ENCODE assay signal across 8 cellular contexts in the genomic region with DNA sequence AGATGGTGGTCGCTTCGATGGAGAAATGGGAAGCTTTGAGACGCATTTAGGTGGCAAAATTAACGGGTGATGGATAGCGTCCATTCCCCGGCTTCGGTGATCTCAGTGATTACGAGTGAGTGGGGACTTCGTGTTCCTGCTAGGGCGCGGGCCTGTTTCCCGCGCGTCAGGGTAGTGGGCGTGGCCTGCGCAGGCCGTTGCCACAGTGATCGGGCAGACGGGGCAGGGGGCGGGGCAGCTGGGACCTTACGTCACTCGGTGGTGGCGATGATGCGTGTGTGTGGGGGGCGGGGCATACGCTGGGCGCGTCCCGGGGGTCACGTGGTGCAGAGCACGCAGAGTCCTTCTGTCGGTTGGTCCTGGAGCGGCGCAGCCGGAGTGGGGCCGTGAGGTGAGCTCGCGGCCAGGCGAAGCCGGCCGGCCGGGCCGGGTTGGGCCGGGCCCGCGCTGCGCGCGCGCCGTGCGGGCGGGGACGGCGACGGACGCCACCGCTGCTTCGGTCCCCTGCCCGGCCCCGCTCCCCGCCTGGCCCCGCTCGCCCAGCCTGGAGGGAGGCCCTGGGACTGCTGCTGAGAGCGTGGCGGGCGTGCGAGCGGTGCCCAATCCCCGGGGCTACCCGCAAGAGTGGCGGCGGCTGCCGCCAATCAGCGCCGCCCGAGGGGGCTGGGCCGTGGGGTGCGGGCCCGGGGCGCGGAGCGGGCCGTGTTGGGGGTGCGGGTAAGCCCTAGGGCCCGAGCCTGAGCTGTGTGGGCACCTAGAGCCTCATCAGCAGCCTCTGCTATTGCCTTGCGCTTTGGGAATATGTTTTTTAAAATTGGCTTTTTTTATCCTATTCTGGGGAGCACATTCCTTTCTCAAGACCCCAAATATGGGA. TPM values are rescaled to one million over a fixed set of nuclear protein-coding genes. Genes with fewer than 3 reads are reported as not detected.
A peak's percentile ranks its signal among the peaks of the same experiment; 100 is the strongest.
DNase-seq lines count a peak whose midpoint lies in the region; ATAC-seq, FAIRE-seq and TF ChIP-seq lines count a peak whose summit lies in the region.

A gene (plus strand): TSS at position 327 of the 874 bp plus-strand sequence. CDS start 29,508 bp downstream, outside the sequence.

- no peak within 1 kb of the TSS for H3K4ac ChIP-seq in H1 (replicated peaks; ENCODE audit: insufficient read length, low read depth, low read length)
- no peak within 1 kb of the TSS for H3K4ac ChIP-seq in mesendoderm (ENCODE audit: low read depth, low read length)

- H3K27ac ChIP-seq in HUES48 (ENCODE audit: low read depth, low read length) (peak within 1 kb of the TSS; percentile 71), H1 (ENCODE audit: low read depth, low read length) (peak within 1 kb of the TSS; percentile 78; the same call in 1 of the 2 replicates), mesendoderm (ENCODE audit: low read depth, low read length) (peak within 1 kb of the TSS; percentile 39)

- peaks cover 29% of the 10 kb centered on the region for H3K4me1 ChIP-seq in HUES48 (ENCODE audit: control insufficient read depth, insufficient read depth, low read length)
- peaks cover 6% of the 10 kb centered on the region for H3K4me1 ChIP-seq in NT2/D1 (ENCODE audit: insufficient read depth, insufficient read length)
- H3K4me1 ChIP-seq in H1 (replicated peaks in 1 of 4; ENCODE audit: control insufficient read depth in 3 of 4, insufficient read depth in 4 of 4, low read length in 3 of 4) = peaks cover 7 to 16% (median 12%) of the 10 kb centered on the region in 4 experiments
- peaks cover 5% of the 10 kb centered on the region for H3K4me1 ChIP-seq in mesendoderm (ENCODE audit: control insufficient read depth, low read depth, low read length)

- H3K56ac ChIP-seq in H1 (replicated peaks; ENCODE audit: insufficient read length, low read depth, low read length) = peak within 1 kb of the TSS; percentile 33
- H3K56ac ChIP-seq in mesendoderm (ENCODE audit: low read length) = peak within 1 kb of the TSS; percentile 87

- no peak for FAIRE-seq in H1 (lab: Jason Lieb, UNC)

- H3K27ac Mint-ChIP-seq in activated CD8-positive, alpha-beta memory T cell treated with anti-CD3 and anti-CD28 coated beads, Interleukin-2, amount 10 ng/mL, durations not matched to agents 7 days and 5 days = peak within 1 kb of the TSS; percentile 92

- peaks cover 2 to 6% of the 10 kb centered on the region in 2 experiments for H4K20me1 ChIP-seq in H1 (replicated peaks in 1 of 2; ENCODE audit: control insufficient read depth in 1 of 2, insufficient read depth in 2 of 2, low read length in 2 of 2)

- CTCF ChIA-PET in activated CD8-positive, alpha-beta memory T cell treated with anti-CD3 and anti-CD28 coated beads, Interleukin-2, amount 10 ng/mL, durations not matched to agents 7 days and 5 days (lab: Charles Lee) = interaction anchor here (1.2 to 7.5 kb wide), 6 partner anchors 30 to 281 kb away, joined by 4 to 104 read pairs (median 4); a partner anchor contains a TSS
- CTCF ChIA-PET in H1 (lab: Charles Lee; ENCODE audit: partially characterized antibody) = interaction anchor here (0.5 to 1.4 kb wide), 3 partner anchors 24 to 183 kb away, joined by 3 to 4 read pairs (median 3); no protein-coding TSS in a partner anchor

- H3K79me2 ChIP-seq in H1 (ENCODE audit: control insufficient read depth in 1 of 2, insufficient read depth in 2 of 2, low read length in 2 of 2) = peaks cover 12 to 44% of the 10 kb centered on the region in 2 experiments; a peak in 3 of 4 replicates
- H3K79me2 ChIP-seq in mesendoderm (ENCODE audit: control insufficient read depth, insufficient read depth, low read length) = peaks cover 34% of the 10 kb centered on the region

- 0 out of 2 replicates have a peak within 1 kb of the TSS, but pooled peaks have one; percentile 90 for H2BK20ac ChIP-seq in H1 (ENCODE audit: low read length)

- H3K14ac ChIP-seq in H1 (ENCODE audit: insufficient read length) = no peak within 1 kb of the TSS

- peak within 1 kb of the TSS; percentile 84 for H2AFZ ChIP-seq in H1 (ENCODE audit: low read length)

- peak within 1 kb of the TSS; percentile 81; the same call in 1 of the 2 replicates for H2BK15ac ChIP-seq in H1 (ENCODE audit: low read length)
- H2BK15ac ChIP-seq in mesendoderm (replicated peaks; ENCODE audit: low read depth) = no peak within 1 kb of the TSS

- H3K79me1 ChIP-seq in H1 (ENCODE audit: low read depth, low read length) (peaks cover 6% of the 10 kb centered on the region), mesendoderm (ENCODE audit: low read length) (peaks cover 15% of the 10 kb centered on the region)

- peaks cover 9% of the 10 kb centered on the region for H3K36me3 ChIP-seq in HUES48 (ENCODE audit: control insufficient read depth, insufficient read depth, low read length)
- H3K36me3 ChIP-seq in NT2/D1 (ENCODE audit: insufficient read depth, insufficient read length, low read length) = peaks cover 28% of the 10 kb centered on the region
- H3K36me3 ChIP-seq in H1 (ENCODE audit: control insufficient read depth in 2 of 4, insufficient read depth in 4 of 4, low read length in 3 of 4) = peaks cover 0 to 5% (median 2%) of the 10 kb centered on the region in 4 experiments; a peak in 1 of 8 replicates
- no peaks in the 10 kb centered on the region for H3K36me3 ChIP-seq in mesendoderm (ENCODE audit: control insufficient read depth, insufficient read depth, low read length)

- peaks cover 4% of the 10 kb centered on the region; the same call in 1 of the 2 replicates for H3K23me2 ChIP-seq in H1 (ENCODE audit: low read depth, low read length)

- H2BK5ac ChIP-seq in H1 (ENCODE audit: low read depth, low read length) (peak within 1 kb of the TSS; percentile 24; the same call in 1 of the 2 replicates), mesendoderm (ENCODE audit: low read length) (no peak within 1 kb of the TSS)

- no peaks in the 10 kb centered on the region for H3K9me3 Mint-ChIP-seq in activated CD8-positive, alpha-beta memory T cell treated with anti-CD3 and anti-CD28 coated beads, Interleukin-2, amount 10 ng/mL, durations not matched to agents 7 days and 5 days (ENCODE audit: low read depth)

- peak within 1 kb of the TSS; percentile 85 for H3K4me3 Mint-ChIP-seq in activated CD8-positive, alpha-beta memory T cell treated with anti-CD3 and anti-CD28 coated beads, Interleukin-2, amount 10 ng/mL, durations not matched to agents 7 days and 5 days

- H2AK5ac ChIP-seq in H1 (ENCODE audit: low read depth, low read length) (no peak within 1 kb of the TSS; the same call in 1 of the 2 replicates), mesendoderm (ENCODE audit: low read length) (no peak within 1 kb of the TSS)

- H3K18ac ChIP-seq in H1 (ENCODE audit: extremely low read depth, low read length) = peak within 1 kb of the TSS; percentile 76
- H3K18ac ChIP-seq in mesendoderm (ENCODE audit: low read length) = peak within 1 kb of the TSS; percentile 83

- peak; percentile 77 for ATAC-seq in GM21390 (IDR thresholded peaks at IDR 0.05; ENCODE audit: unreplicated experiment)
- ATAC-seq in activated CD8-positive, alpha-beta memory T cell treated with anti-CD3 and anti-CD28 coated beads, Interleukin-2, amount 10 ng/mL, durations not matched to agents 7 days and 5 days = peak; percentile 93

- no peak for TF ChIP-seq CTCF in H1 (IDR thresholded peaks at IDR 0.05; ENCODE audit: control extremely low read depth in 1 of 3, insufficient read depth in 1 of 3, low read depth in 1 of 3, low read length in 3 of 3)

- H3K9ac ChIP-seq in HUES48 (ENCODE audit: low read depth, low read length) (peak within 1 kb of the TSS; percentile 74), NT2/D1 (ENCODE audit: insufficient read length, low read depth) (peak within 1 kb of the TSS; percentile 90), H1 (replicated peaks in 1 of 4; ENCODE audit: extremely low read depth in 1 of 4, low read depth in 3 of 4, low read length in 3 of 4) (peak within 1 kb of the TSS; percentile 67 to 99 (median 82)), mesendoderm (ENCODE audit: low read length) (peak within 1 kb of the TSS; percentile 83)

- 8% methylated on average over 45 of the region's 87 CpGs; no CpG with 5 or more reads in 1 of the 2 experiments for WGBS in H1 (ENCODE audit: extremely low coverage in 1 of 2, insufficient coverage in 1 of 2, insufficient read length in 1 of 2, insufficient replicate concordance in 2 of 2, low coverage in 1 of 2, low lambda C conversion rate in 2 of 2, missing lambda C conversion rate in 1 of 2), 2 experiments
- WGBS in mesendoderm (ENCODE audit: extremely low coverage, insufficient coverage, low lambda C conversion rate) = no CpG with 5 or more reads among the region's 87 CpGs

- TF ChIP-seq POLR2A in H1 (IDR thresholded peaks at IDR 0.05; ENCODE audit: control extremely low read depth in 1 of 2, low read depth in 2 of 2, low read length in 2 of 2) = peak in 1 of 2 experiments; percentile 87; a peak in 2 of 3 replicates

- H3K4me2 ChIP-seq in H1 (ENCODE audit: insufficient read depth in 1 of 2, low read depth in 2 of 2, low read length in 2 of 2) (peak within 1 kb of the TSS; percentile 82 to 84), mesendoderm (ENCODE audit: low read length) (peak within 1 kb of the TSS; percentile 60)

- DNase-seq in Caki2 (ENCODE audit: low read depth) = peak; percentile 88
- DNase-seq in NT2/D1 (ENCODE audit: low read depth, low spot score) = peak; percentile 91
- DNase-seq in activated CD8-positive, alpha-beta memory T cell treated with anti-CD3 and anti-CD28 coated beads, Interleukin-2, amount 10 ng/mL, durations not matched to agents 7 days and 5 days = peak; percentile 100
- DNase-seq in H1 (ENCODE audit: low read depth in 1 of 2, low spot score in 2 of 2) = peak; percentile 92 to 97
- peak; percentile 97 for DNase-seq in mesendoderm
- peak; percentile 100 for DNase-seq in stimulated activated CD8-positive, alpha-beta memory T cell treated with anti-CD3 and anti-CD28 coated beads, Interleukin-12 subunit alpha, Interleukin-12 subunit beta, amount 100 ng/mL, for 4 hours (ENCODE audit: low read depth)

- no peak within 1 kb of the TSS for H4K91ac ChIP-seq in H1 (replicated peaks; ENCODE audit: insufficient read length, low read length)

- peak within 1 kb of the TSS; percentile 75; the same call in 1 of the 2 replicates for H4K8ac ChIP-seq in H1 (ENCODE audit: extremely low read depth, insufficient read depth, low read length)
- H4K8ac ChIP-seq in mesendoderm (ENCODE audit: low read depth, low read length) = peak within 1 kb of the TSS; percentile 81

- H2BK120ac ChIP-seq in H1 (replicated peaks; ENCODE audit: low read depth, low read length) = no peak within 1 kb of the TSS
- no peak within 1 kb of the TSS for H2BK120ac ChIP-seq in mesendoderm (ENCODE audit: low read depth, low read length)

- POLR2A ChIA-PET in H1 (lab: Charles Lee; ENCODE audit: partially characterized antibody) = interaction anchor here (0.6 to 10.6 kb wide), 26 partner anchors 10 to 544 kb away, joined by 3 to 167 read pairs (median 3); a partner anchor contains a TSS

- H3K4me3 ChIP-seq in HUES48 (ENCODE audit: low read depth, low read length) (peak within 1 kb of the TSS; percentile 93), NT2/D1 (ENCODE audit: insufficient read length, low read depth) (peak within 1 kb of the TSS; percentile 80), H1 (ENCODE audit: extremely low read depth in 1 of 4, insufficient read depth in 2 of 4, low read depth in 3 of 4, low read length in 4 of 4) (peak within 1 kb of the TSS; percentile 65 to 82 (median 78)), mesendoderm (ENCODE audit: low read length) (peak within 1 kb of the TSS; percentile 85)

- no peak for TF ChIP-seq RAD21 in H1 (IDR thresholded peaks at IDR 0.05 in 1 of 2, conservative IDR thresholded peaks at IDR 0.05 in 1 of 2; ENCODE audit: low read depth in 2 of 2, low read length in 2 of 2)

- in situ Hi-C loops in Caki2 (cut with HindIII; ENCODE audit: low pct_unique_long_range_greater_than_20kb, low sequenced_read_pairs) = loop anchor here (10.0 kb wide), 2 partner anchors 93 to 173 kb away; no protein-coding TSS in a partner anchor

- H3K36me3 Mint-ChIP-seq in activated CD8-positive, alpha-beta memory T cell treated with anti-CD3 and anti-CD28 coated beads, Interleukin-2, amount 10 ng/mL, durations not matched to agents 7 days and 5 days = peaks cover 27% of the 10 kb centered on the region

- H3K23ac ChIP-seq in H1 (ENCODE audit: insufficient read length) (no peak within 1 kb of the TSS), mesendoderm (ENCODE audit: low read length) (no peak within 1 kb of the TSS)

- H4K5ac ChIP-seq in H1 (ENCODE audit: insufficient read length, low read depth, low read length) (no peak within 1 kb of the TSS), mesendoderm (ENCODE audit: low read length) (no peak within 1 kb of the TSS)

- H3K27me3 ChIP-seq in HUES48 (ENCODE audit: control insufficient read depth, insufficient read depth, low read length) (peaks cover 9% of the 10 kb centered on the region), NT2/D1 (ENCODE audit: insufficient read depth, insufficient read length) (peaks cover 8% of the 10 kb centered on the region), H1 (replicated peaks in 1 of 4; ENCODE audit: control insufficient read depth in 3 of 4, extremely low read depth in 1 of 4, insufficient read depth in 3 of 4, low read length in 3 of 4) (peaks cover 5 to 9% (median 9%) of the 10 kb centered on the region in 4 experiments), mesendoderm (ENCODE audit: insufficient read depth, low read length, poor library complexity) (no peaks in the 10 kb centered on the region)

- TF ChIP-seq EP300 in H1 (IDR thresholded peaks at IDR 0.05; ENCODE audit: borderline replicate concordance in 1 of 2, low read depth in 2 of 2, low read length in 2 of 2) = no peak

- H3K27me3 Mint-ChIP-seq in activated CD8-positive, alpha-beta memory T cell treated with anti-CD3 and anti-CD28 coated beads, Interleukin-2, amount 10 ng/mL, durations not matched to agents 7 days and 5 days = no peaks in the 10 kb centered on the region

- H3K9me3 ChIP-seq in HUES48 (ENCODE audit: control insufficient read depth, insufficient read depth, low read length) (no peaks in the 10 kb centered on the region), NT2/D1 (ENCODE audit: insufficient read depth, low read length) (peaks cover 10% of the 10 kb centered on the region; the same call in 1 of the 2 replicates), H1 (ENCODE audit: insufficient read depth in 2 of 2, low read depth in 1 of 2, low read length in 1 of 2) (no peaks in the 10 kb centered on the region)

- H2BK12ac ChIP-seq in H1 (ENCODE audit: low read depth, low read length) = peak within 1 kb of the TSS; percentile 92

- H3K4me1 Mint-ChIP-seq in activated CD8-positive, alpha-beta memory T cell treated with anti-CD3 and anti-CD28 coated beads, Interleukin-2, amount 10 ng/mL, durations not matched to agents 7 days and 5 days = peaks cover 65% of the 10 kb centered on the region

RNA-seq across cellular contexts. Expression of the gene that starts here (rescaled TPM):
- total RNA-seq in Caki2 (2014; rRNA removed; shearing (Covaris generic); ENCODE audit: low replicate concordance) = 31.1 and 66.9 TPM in 2 replicates
- 10 to 100 TPM; 50.8 to 52.4 TPM for total RNA-seq in activated CD8-positive, alpha-beta memory T cell treated with anti-CD3 and anti-CD28 coated beads, Interleukin-2, amount 10 ng/mL, durations not matched to agents 7 days and 5 days
- 70.1 and 70.3 TPM in 2 replicates for total RNA-seq in H1 (2021; fragmentation: NEBNext Ultra II Directional; extraction: Animal tissue kit (Norgen Biotek cat#: 25700))
- polyA plus RNA-seq in H1 (2011; rRNA removed) = 25.6 and 39.9 TPM in 2 replicates
- 38.5 TPM for polyA plus RNA-seq in H1 (2011; cell fraction: cytosol; rRNA removed)
- polyA plus RNA-seq in H1 (2011; cell fraction: nucleus; rRNA removed) = 80.9 TPM
- 36.4 to 52.6 TPM (median 38.6 TPM) in 4 replicates for polyA plus RNA-seq in H1 (2012, experiment 1 of 2)
- 11.6 TPM for polyA plus RNA-seq in H1 (2012, experiment 2 of 2)
- polyA plus RNA-seq in H1 (2013, experiment 1 of 2) = 38.4 TPM
- polyA plus RNA-seq in H1 (2013, experiment 2 of 2) = 38.0 TPM
- 67.2 and 70.5 TPM in 2 replicates for polyA minus RNA-seq in H1 (2011; rRNA and poly(A)+ RNA removed)
- polyA minus RNA-seq in H1 (2011; cell fraction: cytosol; rRNA and poly(A)+ RNA removed) = 45.4 TPM
- 86.3 TPM for polyA minus RNA-seq in H1 (2011; cell fraction: nucleus; rRNA and poly(A)+ RNA removed)
- 40.1 TPM for polyA plus RNA-seq in mesendoderm (2013, experiment 1 of 2)
- polyA plus RNA-seq in mesendoderm (2013, experiment 2 of 2) = 37.7 TPM

Comparison
In these comparisons a context has a peak if more than half of its experiments do, and no peak if none do; other contexts are left out.
1. Peak in every context shown above with its lines: DNase-seq, ATAC-seq, H3K4me3 ChIP-seq and H3K27ac ChIP-seq.